ENCODE assay signal across 21 cellular contexts in genomic region chr12:86666311-86666710, GRCh38.
"Had no signal": no experiment of that assay in that cellular context is flagged by ENCODE, and none has a peak within 500 bp of the region (broad histone marks: within the 10 kb centered on the region; RNA-seq: fewer than 3 reads in every experiment).

No MANE protein-coding gene starts in this region.

- H2AFZ ChIP-seq: neural progenitor cell had no signal

- H3K9ac ChIP-seq: neural progenitor cell had no signal

- DNase-seq: activated CD4-positive, alpha-beta T cell treated with anti-CD3 and anti-CD28 coated beads for 48 hours; activated CD4-positive, CD25-positive, alpha-beta regulatory T cell; activated CD8-positive, alpha-beta memory T cell treated with anti-CD3 and anti-CD28 coated beads, Interleukin-2, amount 50 U/mL, for 4 hours; activated effector memory CD4-positive, alpha-beta T cell treated with Interleukin-2 at 50 U/mL for 16 hours; activated naive CD4-positive, alpha-beta T cell treated with anti-CD3 and anti-CD28 coated beads, Interleukin-2, amount 10 ng/mL, durations not matched to agents 7 days and 5 days; activated T-cell treated with anti-CD3 and anti-CD28 coated beads, Interleukin-2, amount 50 U/mL, for 4 hours; effector CD8-positive, alpha-beta T cell; gastrocnemius medialis; head of caudate nucleus; mesenchymal stem cell; mucosa of descending colon; naive thymus-derived CD4-positive, alpha-beta T cell; right lobe of liver; stimulated activated CD4-positive, alpha-beta T cell treated with anti-CD3 and anti-CD28 coated beads, Interleukin-4, amount 100 ng/mL, for 24 hours; stomach; T1000; upper lobe of left lung had no signal

- H3K36me3 ChIP-seq: gastrocnemius medialis, neural progenitor cell, right lobe of liver, stomach, thoracic aorta, upper lobe of left lung had no signal

- H3K4me2 ChIP-seq: neural progenitor cell had no signal

- H3K4me3 ChIP-seq: gastrocnemius medialis, mucosa of descending colon, neural progenitor cell, right lobe of liver, stomach, thoracic aorta, upper lobe of left lung had no signal

- H3K27ac ChIP-seq: gastrocnemius medialis, neural progenitor cell, right lobe of liver, stomach, thoracic aorta, upper lobe of left lung had no signal

- H3K4me1 ChIP-seq: gastrocnemius medialis, neural progenitor cell, right lobe of liver, stomach, upper lobe of left lung had no signal

- ATAC-seq: activated T-cell treated with anti-CD3 and anti-CD28 coated beads, Interleukin-2, amount 50 U/mL, for 4 hours; esophagus mucosa; gastrocnemius medialis; mucosa of descending colon; naive thymus-derived CD4-positive, alpha-beta T cell; right lobe of liver; stimulated activated effector memory CD8-positive, alpha-beta T cell treated with anti-CD3 and anti-CD28 coated beads, Interleukin-12 subunit alpha, Interleukin-12 subunit beta, amount 100 ng/mL, for 72 hours had no signal

- H3K9me3 ChIP-seq: gastrocnemius medialis, mucosa of descending colon, right lobe of liver, thoracic aorta, upper lobe of left lung had no signal

- H3K27me3 ChIP-seq: gastrocnemius medialis, neural progenitor cell, right lobe of liver, stomach, upper lobe of left lung had no signal
